ENCODE assay signal across 27 cellular contexts in genomic region chr13:21071894-21072293, GRCh38. TPM values are rescaled to one million over a fixed set of nuclear protein-coding genes. Genes with fewer than 3 reads are reported as not detected.
DNase-seq lines count a peak whose midpoint lies in the region; ATAC-seq and TF ChIP-seq lines count a peak whose summit lies in the region.
"Had no signal": no experiment of that assay in that cellular context is flagged by ENCODE, and none has a peak within 500 bp of the region (broad histone marks: within the 10 kb centered on the region; RNA-seq: fewer than 3 reads in every experiment).

No MANE protein-coding gene starts in this region.

- H3K36me3 Mint-ChIP-seq in mesothelial cell of epicardium (no peaks in the 10 kb centered on the region), MCF 10A (ENCODE audit: insufficient read depth, unreplicated experiment) (no peaks in the 10 kb centered on the region)
- no peaks in the 10 kb centered on the region for H3K36me3 Mint-ChIP-seq in CD8-positive, alpha-beta memory T cell
- H3K36me3 Mint-ChIP-seq: activated CD4-positive, alpha-beta memory T cell treated with anti-CD3 and anti-CD28 coated beads for 36 hours; activated naive CD4-positive, alpha-beta T cell treated with anti-CD3 and anti-CD28 coated beads, Interleukin-2, amount 50 U/mL, for 72 hours; naive B cell had no signal

- H3K9me3 Mint-ChIP-seq in mesothelial cell of epicardium (no peaks in the 10 kb centered on the region), MCF 10A (ENCODE audit: unreplicated experiment) (no peaks in the 10 kb centered on the region)
- H3K9me3 Mint-ChIP-seq in CD8-positive, alpha-beta memory T cell, result no peaks in the 10 kb centered on the region
- H3K9me3 Mint-ChIP-seq: activated CD4-positive, alpha-beta memory T cell treated with anti-CD3 and anti-CD28 coated beads for 36 hours; activated T-helper 2 cell treated with anti-CD3 and anti-CD28 coated beads, Interferon-gamma antibody, Interleukin-2, Interleukin-4, amounts not matched to agents 10 μg/mL and 5 μg/mL and 100 μg/mL, durations not matched to agents 14 hours and 24 hours and 36 hours; naive B cell had no signal

- CTCF ChIA-PET in MCF 10A (lab: Yijun Ruan, JAX), result interaction anchor here (0.6 to 1.1 kb wide), 3 partner anchors 39 to 1022 kb away, joined by 3 to 4 read pairs (median 3); no protein-coding TSS in a partner anchor
- CTCF ChIA-PET in CD8-positive, alpha-beta memory T cell (lab: Charles Lee), result interaction anchor here (1.6 kb wide), 1 partner anchor 9 kb away, joined by 3 read pairs; no protein-coding TSS in a partner anchor

- no peaks in the 10 kb centered on the region for H3K36me3 ChIP-seq in psoas muscle (ENCODE audit: insufficient read depth in 1 of 2, low read depth in 1 of 2)
- no peaks in the 10 kb centered on the region for H3K36me3 ChIP-seq in CD8-positive, alpha-beta memory T cell (ENCODE audit: insufficient read depth, low read length)
- H3K36me3 ChIP-seq: esophagus squamous epithelium, left ventricle myocardium inferior, stomach, thyroid gland had no signal

- ATAC-seq in psoas muscle, result no peak
- ATAC-seq: activated naive CD4-positive, alpha-beta T cell treated with anti-CD3 and anti-CD28 coated beads, Interleukin-2, amount 50 U/mL, for 72 hours had no signal

- TF ChIP-seq CTCF in AG10803 (conservative IDR thresholded peaks at IDR 0.05; ENCODE audit: low read length), result no peak
- TF ChIP-seq CTCF in mesothelial cell of epicardium (IDR thresholded peaks at IDR 0.05; ENCODE audit: unreplicated experiment), result no peak
- TF ChIP-seq CTCF in MCF 10A (IDR thresholded peaks at IDR 0.05; ENCODE audit: unreplicated experiment), result no peak
- no peak for TF ChIP-seq CTCF in psoas muscle (IDR thresholded peaks at IDR 0.05)

- intact Hi-C loops in MCF 10A (cut with micrococcal nuclease), result no loop called here
- intact Hi-C loops in psoas muscle (cut with DNase I), result no loop called here

- H3K27me3 ChIP-seq in psoas muscle (ENCODE audit: insufficient read depth in 3 of 3, low read length in 2 of 3), result no peaks in the 10 kb centered on the region
- H3K27me3 ChIP-seq in CD8-positive, alpha-beta memory T cell (ENCODE audit: insufficient read depth, low read length, poor library complexity, severe bottlenecking), result no peaks in the 10 kb centered on the region
- H3K27me3 ChIP-seq: esophagus squamous epithelium, thyroid gland had no signal

- POLR2A ChIA-PET in MCF 10A (lab: Yijun Ruan, JAX), result interaction anchor here (0.7 to 3.4 kb wide), 2 partner anchors 33 to 39 kb away, joined by 3 to 20 read pairs; no protein-coding TSS in a partner anchor
- POLR2A ChIA-PET in CD8-positive, alpha-beta memory T cell (lab: Charles Lee), result no interaction called here

- DNase-seq in AG10803 (ENCODE audit: low read depth) (peak; percentile 58), KBM-7 (peak; percentile 22), astrocyte of the hippocampus (ENCODE audit: low read depth, low spot score) (peak; percentile 47), mesothelial cell of epicardium (ENCODE audit: low spot score in 2 of 2, unreplicated experiment in 2 of 2) (no peak), MCF 10A (ENCODE audit: unreplicated experiment) (no peak), psoas muscle (no peak), GM03348 (ENCODE audit: low spot score) (no peak)
- no peak for DNase-seq in CD8-positive, alpha-beta memory T cell
- DNase-seq: activated CD4-positive, alpha-beta memory T cell treated with anti-CD3 and anti-CD28 coated beads for 36 hours; activated CD4-positive, CD25-positive, alpha-beta regulatory T cell treated with anti-CD3 and anti-CD28 coated beads, Interleukin-2, amount 50 U/mL, for 72 hours; aorta; caudate nucleus; cortex of kidney; DND-41; esophagus squamous epithelium; left ventricle myocardium inferior; naive B cell; NCI-H2029; NCI-H69; occipital lobe; retina; SIG-M5; stomach; thyroid gland had no signal

- H3K27me3 Mint-ChIP-seq in mesothelial cell of epicardium (ENCODE audit: low read depth), result no peaks in the 10 kb centered on the region
- no peaks in the 10 kb centered on the region for H3K27me3 Mint-ChIP-seq in MCF 10A (ENCODE audit: insufficient read depth, unreplicated experiment)
- peaks cover 8 to 42% of the 10 kb centered on the region in 2 donors for H3K27me3 Mint-ChIP-seq in CD8-positive, alpha-beta memory T cell

- WGBS in psoas muscle, 3 donors, result 95 to 100% (median 97%) methylated on average over 1 of the region's 1 CpG

- H3K4me1 ChIP-seq in psoas muscle, result peaks cover 16% of the 10 kb centered on the region
- peaks cover 12% of the 10 kb centered on the region for H3K4me1 ChIP-seq in CD8-positive, alpha-beta memory T cell (ENCODE audit: insufficient read depth, low read length)

- no peak overlapping the region for H3K4me3 Mint-ChIP-seq in mesothelial cell of epicardium
- no peak overlapping the region for H3K4me3 Mint-ChIP-seq in MCF 10A (ENCODE audit: unreplicated experiment)
- H3K4me3 Mint-ChIP-seq in CD8-positive, alpha-beta memory T cell, result peak overlapping the region in 1 of 7 donors; percentile 12
- H3K4me3 Mint-ChIP-seq: activated CD4-positive, alpha-beta memory T cell treated with anti-CD3 and anti-CD28 coated beads for 36 hours had no signal

- BruUV-seq in MCF 10A (replicated peaks; lab: Mats Ljungman, UMichigan), result no TSS peak

- no peak overlapping the region for H3K4me3 ChIP-seq in AG10803 (ENCODE audit: low read length)
- H3K4me3 ChIP-seq in psoas muscle, result no peak overlapping the region
- no peak overlapping the region for H3K4me3 ChIP-seq in CD8-positive, alpha-beta memory T cell (ENCODE audit: low read length)
- H3K4me3 ChIP-seq: esophagus squamous epithelium, left ventricle myocardium inferior, skin epidermis, stomach, thyroid gland had no signal

- H3K9me3 ChIP-seq in psoas muscle, result no peaks in the 10 kb centered on the region
- no peaks in the 10 kb centered on the region for H3K9me3 ChIP-seq in CD8-positive, alpha-beta memory T cell (ENCODE audit: low read length)
- H3K9me3 ChIP-seq: esophagus squamous epithelium, left ventricle myocardium inferior, stomach, thyroid gland had no signal

- in situ Hi-C loops in KBM-7 (cut with MboI; ENCODE audit: low pct_unique_long_range_greater_than_20kb, low sequenced_read_pairs), result no loop called here

- H3K27ac Mint-ChIP-seq in mesothelial cell of epicardium (peak overlapping the region; percentile 83), MCF 10A (ENCODE audit: low read depth, unreplicated experiment) (no peak overlapping the region)
- H3K27ac Mint-ChIP-seq in CD8-positive, alpha-beta memory T cell, result peak overlapping the region in 4 of 8 donors; percentile 16 to 91 (median 60)
- H3K27ac Mint-ChIP-seq: activated CD4-positive, alpha-beta memory T cell treated with anti-CD3 and anti-CD28 coated beads for 36 hours; activated naive CD4-positive, alpha-beta T cell treated with anti-CD3 and anti-CD28 coated beads, Interleukin-2, amount 50 U/mL, for 72 hours; activated T-helper 2 cell treated with anti-CD3 and anti-CD28 coated beads, Interferon-gamma antibody, Interleukin-2, Interleukin-4, amounts not matched to agents 10 μg/mL and 5 μg/mL and 100 μg/mL, durations not matched to agents 14 hours and 24 hours and 36 hours had no signal

- H3K4me1 Mint-ChIP-seq in mesothelial cell of epicardium (peaks cover 35% of the 10 kb centered on the region), MCF 10A (ENCODE audit: insufficient read depth, unreplicated experiment) (peaks cover 7% of the 10 kb centered on the region)
- H3K4me1 Mint-ChIP-seq in CD8-positive, alpha-beta memory T cell, result peaks cover 16 to 35% (median 24%) of the 10 kb centered on the region in 3 donors

- H3K27ac ChIP-seq in psoas muscle, result no peak overlapping the region
- no peak overlapping the region for H3K27ac ChIP-seq in CD8-positive, alpha-beta memory T cell (ENCODE audit: low read depth, low read length)
- H3K27ac ChIP-seq: left ventricle myocardium inferior, skin epidermis, thyroid gland had no signal

RNA-seq across cellular contexts. Expression of gene LATS2, which starts 10.5 kb away (rescaled TPM):
- 28.8 to 31.6 TPM (median 30.2 TPM) in 3 replicates for total RNA-seq in mesothelial cell of epicardium
- total RNA-seq in MCF 10A (2022), result 28.7 and 32.3 TPM in 2 replicates
- 10 to 100 TPM; 23.7 to 27.4 (median 26.1) TPM for total RNA-seq in psoas muscle
- polyA plus RNA-seq in psoas muscle, result 10 to 100 TPM in 2 of 3 donors, 1 to 10 TPM in 1; 6.0 to 13.9 (median 10.0) TPM
- 1 to 10 TPM; 1.4 to 1.9 TPM for total RNA-seq in CD8-positive, alpha-beta memory T cell
- polyA plus RNA-seq in CD8-positive, alpha-beta memory T cell, result 0.66 TPM

Comparison
In these comparisons a context has a peak if more than half of its experiments do, and no peak if none do; other contexts are left out.
1. DNase-seq: peak in AG10803 (single experiment), KBM-7 (single experiment) and astrocyte of the hippocampus (single experiment); none in mesothelial cell of epicardium (0 of 2), MCF 10A (single experiment), psoas muscle (0 of 2), GM03348 (single experiment) and CD8-positive, alpha-beta memory T cell (0 of 5).
2. RNA of gene LATS2, which starts 10.5 kb away (total RNA-seq): 28.7 to 32.3 TPM in MCF 10A, 28.8 to 31.6 TPM in mesothelial cell of epicardium and 23.7 to 27.4 TPM in psoas muscle; 1.4 to 1.9 TPM in CD8-positive, alpha-beta memory T cell; every median in the first group is over 4 times any median in the second.